15 cellular contexts compared by ENCODE assay signal in the genomic region with DNA sequence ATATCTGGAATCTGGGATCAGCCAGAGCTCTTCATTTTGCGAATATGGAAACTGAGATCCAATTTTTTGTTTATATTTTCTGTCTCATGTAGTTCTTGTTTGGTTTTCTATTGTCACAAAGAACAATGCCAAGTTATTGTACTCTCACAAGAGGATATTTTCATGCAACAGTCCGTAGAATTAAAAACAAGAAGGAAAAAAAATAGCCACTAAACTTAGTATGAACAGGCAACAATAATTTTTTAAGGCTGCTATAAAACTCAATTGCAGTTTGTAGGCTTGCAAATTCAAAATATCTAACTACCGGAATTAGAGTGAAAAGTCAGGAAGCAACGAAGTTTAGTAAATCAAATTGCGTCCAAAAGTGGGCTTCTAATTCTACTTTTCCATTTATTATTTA. TPM values are rescaled to one million over a fixed set of nuclear protein-coding genes. Genes with fewer than 3 reads are reported as not detected.
A peak's percentile ranks its signal among the peaks of the same experiment; 100 is the strongest.
DNase-seq lines count a peak whose midpoint lies in the region; ATAC-seq and TF ChIP-seq lines count a peak whose summit lies in the region.
"Had no signal": no experiment of that assay in that cellular context is flagged by ENCODE, and none has a peak within 500 bp of the region (broad histone marks: within the 10 kb centered on the region; RNA-seq: fewer than 3 reads in every experiment).

No MANE protein-coding gene starts in this region.

- TF ChIP-seq CTCF in SK-N-SH (IDR thresholded peaks at IDR 0.05) (no peak), astrocyte of the spinal cord (IDR thresholded peaks at IDR 0.05; ENCODE audit: low read depth, low read length) (no peak)

- H3K4me2 ChIP-seq in SK-N-SH = peak overlapping the region; percentile 82

- no peaks in the 10 kb centered on the region for H4K20me1 ChIP-seq in SK-N-SH (ENCODE audit: insufficient read depth)

- 58% methylated on average over 5 of the region's 5 CpGs for WGBS in SK-N-SH (ENCODE audit: low lambda C conversion rate)

- TF ChIP-seq RAD21 in SK-N-SH (IDR thresholded peaks at IDR 0.05; ENCODE audit: low read length) = no peak

- no peak for TF ChIP-seq EP300 in SK-N-SH (IDR thresholded peaks at IDR 0.05; ENCODE audit: borderline replicate concordance in 1 of 2, low read depth in 1 of 2, low read length in 1 of 2)

- H3K27me3 ChIP-seq in SK-N-SH (ENCODE audit: insufficient read depth) (no peaks in the 10 kb centered on the region), skeletal muscle tissue (ENCODE audit: control insufficient read depth in 3 of 3, insufficient read depth in 3 of 3, low read length in 3 of 3) (no peaks in the 10 kb centered on the region)

- H3K4me3 ChIP-seq in SK-N-SH (ENCODE audit: low read depth in 2 of 2, low read length in 1 of 2) (peak overlapping the region; percentile 70 to 74), astrocyte of the spinal cord (ENCODE audit: low read depth, low read length) (peak overlapping the region; percentile 58), skeletal muscle tissue (ENCODE audit: low read length in 3 of 3) (peak overlapping the region; percentile 76 to 81 (median 81))
- H3K4me3 ChIP-seq: body of pancreas had no signal

- H3K9ac ChIP-seq in SK-N-SH (peak overlapping the region; percentile 90), skeletal muscle tissue (ENCODE audit: low read depth in 1 of 3, low read length in 3 of 3) (peak overlapping the region; percentile 91 to 95 (median 92))

- H2AFZ ChIP-seq in SK-N-SH (ENCODE audit: low read depth) = peak overlapping the region; percentile 89

- H3K9me3 ChIP-seq in SK-N-SH (no peaks in the 10 kb centered on the region), skeletal muscle tissue (ENCODE audit: control insufficient read depth in 3 of 3, low read length in 3 of 3) (no peaks in the 10 kb centered on the region)
- H3K9me3 ChIP-seq: body of pancreas, tibial nerve had no signal

- CTCF ChIA-PET in SK-N-SH (lab: Yijun Ruan, JAX) = interaction anchor here (1.2 to 2.3 kb wide), 3 partner anchors 13 to 224 kb away, joined by 3 to 10 read pairs (median 5); partner anchors contain the start of gene PREP

- no peaks in the 10 kb centered on the region for H3K36me3 ChIP-seq in SK-N-SH (replicated peaks in 1 of 2; ENCODE audit: control insufficient read depth in 1 of 2, insufficient read depth in 2 of 2, low read length in 1 of 2)
- H3K36me3 ChIP-seq in skeletal muscle tissue (ENCODE audit: control insufficient read depth in 3 of 3, insufficient read depth in 3 of 3, low read length in 3 of 3) = no peaks in the 10 kb centered on the region
- H3K36me3 ChIP-seq: tibial nerve had no signal

- no peak for DNase-seq in SK-N-SH
- no peak for DNase-seq in astrocyte of the spinal cord (ENCODE audit: low read depth, low spot score)
- DNase-seq in globus pallidus (ENCODE audit: low spot score) = peak; percentile 54
- DNase-seq in central memory CD4-positive, alpha-beta T cell = no peak
- DNase-seq in stimulated activated CD4-positive, alpha-beta T cell treated with anti-CD3 and anti-CD28 coated beads, Interleukin-4, amount 100 ng/mL, for 24 hours = no peak
- DNase-seq in NCI-H2171 (lab: John Stamatoyannopoulos, UW) = no peak
- DNase-seq: body of pancreas, erythroblast, immature natural killer cell had no signal

- H3K4me1 ChIP-seq in SK-N-SH (ENCODE audit: control insufficient read depth in 1 of 2, insufficient read depth in 2 of 2, low read depth in 1 of 2, low read length in 1 of 2) (no peaks in the 10 kb centered on the region; a peak in 2 of 4 replicates), skeletal muscle tissue (ENCODE audit: control insufficient read depth in 3 of 3, insufficient read depth in 3 of 3, low read length in 3 of 3) (peaks cover 7 to 11% (median 8%) of the 10 kb centered on the region in 3 donors)

- H3F3A ChIP-seq in SK-N-SH (replicated peaks; ENCODE audit: insufficient read depth) = peaks cover 42% of the 10 kb centered on the region

- peak overlapping the region; percentile 83 to 91 for H3K27ac ChIP-seq in SK-N-SH (ENCODE audit: low read depth in 2 of 2, low read length in 1 of 2)
- peak overlapping the region; percentile 95 for H3K27ac ChIP-seq in skeletal muscle tissue (ENCODE audit: low read depth, low read length)
- H3K27ac ChIP-seq: 22Rv1, body of pancreas had no signal

- H3K79me2 ChIP-seq in SK-N-SH (ENCODE audit: insufficient read depth) = peaks cover 30% of the 10 kb centered on the region

- H3K9me2 ChIP-seq in SK-N-SH = no peaks in the 10 kb centered on the region

- ATAC-seq in SK-N-SH treated with all-trans-retinoic acid at 6 μM for 48 hours = no peak
- ATAC-seq: body of pancreas had no signal

- POLR2A ChIA-PET in SK-N-SH (lab: Yijun Ruan, JAX) = no interaction called here

- in situ Hi-C loops in astrocyte of the spinal cord (cut with HindIII; ENCODE audit: low sequenced_read_pairs) = no loop called here

TF ChIP-seq in SK-N-SH, 30 proteins besides CTCF, POLR2A, EP300 and RAD21 (continues in another document):
- TF ChIP-seq RFX5 (IDR thresholded peaks at IDR 0.05; ENCODE audit: low read length) (no peak), SIN3A (IDR thresholded peaks at IDR 0.05; ENCODE audit: borderline replicate concordance, low read depth, low read length) (no peak), USF2 (IDR thresholded peaks at IDR 0.05; ENCODE audit: borderline replicate concordance, low read depth, low read length) (no peak), USF1 (IDR thresholded peaks at IDR 0.05; ENCODE audit: borderline replicate concordance, low read depth) (no peak), ELF1 (IDR thresholded peaks at IDR 0.05) (no peak), GATA2 (CRISPR knock-in tag; IDR thresholded peaks at IDR 0.05) (no peak), POLR2AphosphoS5 (IDR thresholded peaks at IDR 0.05; ENCODE audit: low read depth, low read length) (no peak), YY1 (IDR thresholded peaks at IDR 0.05; ENCODE audit: low read depth) (no peak), TCF12 (IDR thresholded peaks at IDR 0.05) (no peak), MEF2A (IDR thresholded peaks at IDR 0.05; ENCODE audit: borderline replicate concordance, low read depth) (no peak), FOSL2 (IDR thresholded peaks at IDR 0.05; ENCODE audit: borderline replicate concordance, low read depth) (no peak), NRF1 (IDR thresholded peaks at IDR 0.05; ENCODE audit: low read depth, low read length) (no peak)

TF ChIP-seq in SK-N-SH treated with all-trans-retinoic acid at 6 μM for 48 hours, 23 proteins besides CTCF, POLR2A, EP300 and RAD21:
- TF ChIP-seq PATZ1 (CRISPR knock-in tag; IDR thresholded peaks at IDR 0.05; ENCODE audit: borderline replicate concordance) (no peak), BACH2 (CRISPR knock-in tag; IDR thresholded peaks at IDR 0.05; ENCODE audit: borderline replicate concordance) (no peak)

RNA-seq across cellular contexts. Expression of gene POPDC3, which starts 1.2 kb away (rescaled TPM):
- polyA plus RNA-seq in SK-N-SH (2012; rRNA removed) = 19.0 and 21.3 TPM in 2 replicates
- 30.6 and 38.1 TPM in 2 replicates for polyA plus RNA-seq in SK-N-SH (2012; cell fraction: cytosol; rRNA removed)
- polyA plus RNA-seq in SK-N-SH (2012; cell fraction: nucleus; rRNA removed) = 8.3 and 15.8 TPM in 2 replicates
- total RNA-seq in skeletal muscle tissue = 52.2 TPM
- total RNA-seq: activated T-helper 1 cell treated with anti-CD3 and anti-CD28 coated beads, Interleukin-12 subunit alpha, Interleukin-12 subunit beta, Interleukin-2, Interleukin-4 antibody, amounts not matched to agents 30 ng/mL and 10 ng/mL and 1 ng/mL, durations not matched to agents 14 hours and 24 hours and 36 hours; body of pancreas; T-helper 2 cell treated with Interferon-gamma antibody and Interleukin-4, amounts not matched to agents 100 ng/mL and 5 ng/mL, for 36 hours had no signal
- polyA plus RNA-seq: immature natural killer cell had no signal
